In genomic region chrX:17748684-17749083, GRCh38 we compare ENCODE assay signal across 38 cellular contexts.
"Had no signal": no experiment of that assay in that cellular context is flagged by ENCODE, and none has a peak within 500 bp of the region (broad histone marks: within the 10 kb centered on the region; RNA-seq: fewer than 3 reads in every experiment).

No MANE protein-coding gene starts in this region.

- ATAC-seq: activated CD8-positive, alpha-beta T cell treated with anti-CD3 and anti-CD28 coated beads for 36 hours; activated naive CD4-positive, alpha-beta T cell treated with anti-CD3 and anti-CD28 coated beads, Interleukin-2, amount 50 U/mL, for 72 hours; activated T-cell treated with anti-CD3 and anti-CD28 coated beads, Interleukin-2, amount 50 U/mL, for 4 hours; activated T-cell treated with anti-CD3 and anti-CD28 coated beads, Interleukin-2, amount 50 U/mL, for 72 hours; activated T-helper 17 cell treated with anti-CD3 and anti-CD28 coated beads, Interleukin-2, amount 50 U/mL, for 72 hours had no signal

- H3K36me3 Mint-ChIP-seq: activated naive CD4-positive, alpha-beta T cell treated with anti-CD3 and anti-CD28 coated beads, Interleukin-2, amount 50 U/mL, for 72 hours; activated naive CD8-positive, alpha-beta T cell treated with anti-CD3 and anti-CD28 coated beads for 36 hours had no signal

- H3K27ac ChIP-seq: adrenal gland, cardiac muscle cell, VCaP had no signal

- H3K9me3 Mint-ChIP-seq: activated B cell treated with CpG ODN at 0.5 μM for 24 hours; activated CD4-positive, alpha-beta memory T cell treated with anti-CD3 and anti-CD28 coated beads for 36 hours; activated CD4-positive, alpha-beta T cell treated with anti-CD3 and anti-CD28 coated beads, Interleukin-2, amount 10 ng/mL, durations not matched to agents 24 days and 14 days; activated CD8-positive, alpha-beta T cell treated with anti-CD3 and anti-CD28 coated beads for 36 hours; activated naive CD4-positive, alpha-beta T cell treated with anti-CD3 and anti-CD28 coated beads for 36 hours; activated naive CD4-positive, alpha-beta T cell treated with anti-CD3 and anti-CD28 coated beads, Interleukin-2, amount 50 U/mL, for 72 hours; activated naive CD8-positive, alpha-beta T cell treated with anti-CD3 and anti-CD28 coated beads for 36 hours; activated T-cell treated with anti-CD3 and anti-CD28 coated beads, Interleukin-2, amount 50 U/mL, for 4 hours; activated T-cell treated with anti-CD3 and anti-CD28 coated beads, Interleukin-2, amount 50 U/mL, for 72 hours; activated T-helper 1 cell treated with anti-CD3 and anti-CD28 coated beads, Interleukin-12 subunit alpha, Interleukin-12 subunit beta, Interleukin-2, Interleukin-4 antibody, amounts not matched to agents 30 ng/mL and 10 ng/mL and 1 ng/mL, durations not matched to agents 14 hours and 24 hours and 36 hours; activated T-helper 17 cell treated with anti-CD3 and anti-CD28 coated beads, Interleukin-2, amount 50 U/mL, for 72 hours; brain; central memory CD8-positive, alpha-beta T cell; T-helper 1 cell treated with Interleukin-12 subunit alpha and Interleukin-12 subunit beta and Interleukin-4 antibody, amounts not matched to agents 30 μg/mL and 1 μg/mL, for 36 hours; T-helper 2 cell treated with Interferon-gamma antibody and Interleukin-4, amounts not matched to agents 5 μg/mL and 100 μg/mL, for 36 hours had no signal

- H3K4me1 ChIP-seq: adrenal gland had no signal

- H3K4me1 Mint-ChIP-seq: activated B cell treated with CpG ODN at 0.5 μM for 24 hours; activated CD4-positive, alpha-beta T cell treated with anti-CD3 and anti-CD28 coated beads, Interleukin-2, amount 10 ng/mL, durations not matched to agents 24 days and 14 days; activated T-helper 17 cell treated with anti-CD3 and anti-CD28 coated beads, Interleukin-2, amount 50 U/mL, for 72 hours; central memory CD8-positive, alpha-beta T cell had no signal

- H3K4me3 Mint-ChIP-seq: activated B cell treated with CpG ODN at 0.5 μM for 24 hours; activated CD4-positive, alpha-beta memory T cell treated with anti-CD3 and anti-CD28 coated beads for 36 hours; activated CD4-positive, alpha-beta T cell treated with anti-CD3 and anti-CD28 coated beads, Interleukin-2, amount 10 ng/mL, durations not matched to agents 24 days and 14 days; activated CD8-positive, alpha-beta T cell treated with anti-CD3 and anti-CD28 coated beads for 36 hours; activated naive CD4-positive, alpha-beta T cell treated with anti-CD3 and anti-CD28 coated beads for 36 hours; activated naive CD8-positive, alpha-beta T cell treated with anti-CD3 and anti-CD28 coated beads for 36 hours; activated T-cell treated with anti-CD3 and anti-CD28 coated beads, Interleukin-2, amount 50 U/mL, for 4 hours; activated T-cell treated with anti-CD3 and anti-CD28 coated beads, Interleukin-2, amount 50 U/mL, for 72 hours; activated T-helper 1 cell treated with anti-CD3 and anti-CD28 coated beads, Interleukin-12 subunit alpha, Interleukin-12 subunit beta, Interleukin-2, Interleukin-4 antibody, amounts not matched to agents 30 ng/mL and 10 ng/mL and 1 ng/mL, durations not matched to agents 14 hours and 24 hours and 36 hours; activated T-helper 17 cell treated with anti-CD3 and anti-CD28 coated beads, Interleukin-2, amount 50 U/mL, for 72 hours; central memory CD8-positive, alpha-beta T cell; T-helper 1 cell treated with Interleukin-12 subunit alpha and Interleukin-12 subunit beta and Interleukin-4 antibody, amounts not matched to agents 30 μg/mL and 1 μg/mL, for 36 hours; T-helper 2 cell treated with Interferon-gamma antibody and Interleukin-4, amounts not matched to agents 5 μg/mL and 100 μg/mL, for 36 hours had no signal

- H3K9me3 ChIP-seq: adrenal gland had no signal

- FAIRE-seq: bronchial epithelial cell, TTC549 had no signal

- H3K36me3 ChIP-seq: cardiac muscle cell had no signal

- H3K27me3 ChIP-seq: adrenal gland, cardiac muscle cell had no signal

- DNase-seq: activated B cell treated with CpG ODN at 0.5 μM for 24 hours; activated CD4-positive, alpha-beta memory T cell treated with anti-CD3 and anti-CD28 coated beads for 36 hours; activated CD4-positive, alpha-beta T cell treated with anti-CD3 and anti-CD28 coated beads for 4 hours; activated CD4-positive, alpha-beta T cell treated with anti-CD3 and anti-CD28 coated beads, Interleukin-2, amount 10 ng/mL, durations not matched to agents 24 days and 14 days; activated CD4-positive, alpha-beta T cell treated with anti-CD3 and anti-CD28 coated beads, Interleukin-2, amount 50 U/mL, for 1 hour; activated CD4-positive, alpha-beta T cell treated with anti-CD3 and anti-CD28 coated beads, Interleukin-2, amount 50 U/mL, for 4 hours; activated CD4-positive, CD25-positive, alpha-beta regulatory T cell treated with anti-CD3 and anti-CD28 coated beads, Interleukin-2, amount 50 U/mL, for 72 hours; activated CD8-positive, alpha-beta memory T cell treated with anti-CD3 and anti-CD28 coated beads, Interleukin-2, amount 50 U/mL, for 4 hours; activated CD8-positive, alpha-beta T cell treated with anti-CD3 and anti-CD28 coated beads for 36 hours; activated effector memory CD4-positive, alpha-beta T cell treated with anti-CD3 and anti-CD28 coated beads, Interleukin-2, amount 50 U/mL, for 16 hours; activated gamma-delta T cell treated with Interleukin-2 at 50 U/mL for 16 hours; activated naive CD4-positive, alpha-beta T cell; activated naive CD4-positive, alpha-beta T cell treated with anti-CD3 and anti-CD28 coated beads for 36 hours; activated naive CD4-positive, alpha-beta T cell treated with anti-CD3 and anti-CD28 coated beads, Interleukin-2, amount 50 U/mL, for 16 hours; activated naive CD8-positive, alpha-beta T cell treated with anti-CD3 and anti-CD28 coated beads for 36 hours; activated T-cell treated with anti-CD3 and anti-CD28 coated beads for 4 hours; activated T-cell treated with anti-CD3 and anti-CD28 coated beads, Interleukin-2, amount 50 U/mL, for 1 hour; activated T-cell treated with anti-CD3 and anti-CD28 coated beads, Interleukin-2, amount 50 U/mL, for 4 hours; activated T-cell treated with anti-CD3 and anti-CD28 coated beads, Interleukin-2, amount 50 U/mL, for 72 hours; adrenal gland; amniotic stem cell; aorta; caudate nucleus; cerebellar nuclear complex; T-helper 1 cell; T-helper 2 cell; T-helper 9 cell had no signal

- H3K4me3 ChIP-seq: adrenal gland, cardiac muscle cell had no signal

- H3K27ac Mint-ChIP-seq: activated B cell treated with CpG ODN at 0.5 μM for 24 hours; activated CD4-positive, alpha-beta memory T cell treated with anti-CD3 and anti-CD28 coated beads for 36 hours; activated CD4-positive, alpha-beta T cell treated with anti-CD3 and anti-CD28 coated beads, Interleukin-2, amount 10 ng/mL, durations not matched to agents 24 days and 14 days; activated CD8-positive, alpha-beta T cell treated with anti-CD3 and anti-CD28 coated beads for 36 hours; activated naive CD4-positive, alpha-beta T cell treated with anti-CD3 and anti-CD28 coated beads for 36 hours; activated naive CD4-positive, alpha-beta T cell treated with anti-CD3 and anti-CD28 coated beads, Interleukin-2, amount 50 U/mL, for 72 hours; activated naive CD8-positive, alpha-beta T cell treated with anti-CD3 and anti-CD28 coated beads for 36 hours; activated T-cell treated with anti-CD3 and anti-CD28 coated beads, Interleukin-2, amount 50 U/mL, for 72 hours; activated T-helper 1 cell treated with anti-CD3 and anti-CD28 coated beads, Interleukin-12 subunit alpha, Interleukin-12 subunit beta, Interleukin-2, Interleukin-4 antibody, amounts not matched to agents 30 ng/mL and 10 ng/mL and 1 ng/mL, durations not matched to agents 14 hours and 24 hours and 36 hours; activated T-helper 17 cell treated with anti-CD3 and anti-CD28 coated beads, Interleukin-2, amount 50 U/mL, for 72 hours; T-helper 1 cell treated with Interleukin-12 subunit alpha and Interleukin-12 subunit beta and Interleukin-4 antibody, amounts not matched to agents 30 μg/mL and 1 μg/mL, for 36 hours; T-helper 2 cell treated with Interferon-gamma antibody and Interleukin-4, amounts not matched to agents 5 μg/mL and 100 μg/mL, for 36 hours had no signal

- H3K27me3 Mint-ChIP-seq: activated B cell treated with CpG ODN at 0.5 μM for 24 hours; activated CD4-positive, alpha-beta memory T cell treated with anti-CD3 and anti-CD28 coated beads for 36 hours; activated CD8-positive, alpha-beta T cell treated with anti-CD3 and anti-CD28 coated beads for 36 hours; activated naive CD8-positive, alpha-beta T cell treated with anti-CD3 and anti-CD28 coated beads for 36 hours; activated T-helper 17 cell treated with anti-CD3 and anti-CD28 coated beads, Interleukin-2, amount 50 U/mL, for 72 hours; central memory CD8-positive, alpha-beta T cell had no signal
